Comparison of ENCODE assay signal across 9 cellular contexts in genomic region chr6:107120404-107120803, GRCh38.
"Had no signal": no experiment of that assay in that cellular context is flagged by ENCODE, and none has a peak within 500 bp of the region (broad histone marks: within the 10 kb centered on the region; RNA-seq: fewer than 3 reads in every experiment).

No MANE protein-coding gene starts in this region.

- FAIRE-seq: H54, HepG2 had no signal

- H3K27ac ChIP-seq: GM23248, HL-60 had no signal

- H3K27ac Mint-ChIP-seq: IgD-negative memory B cell had no signal

- DNase-seq: GM23248, GOT3, H9, HCEC 1CT, KG1 had no signal

- H3K4me3 Mint-ChIP-seq: H9, IgD-negative memory B cell had no signal

- H2AFZ ChIP-seq: GM23248 had no signal

- H3K9me3 Mint-ChIP-seq: H9, IgD-negative memory B cell had no signal

- H3K4me3 ChIP-seq: GM23248 had no signal

- H3K9ac ChIP-seq: GM23248 had no signal

- ATAC-seq: HepG2 had no signal

- H3K36me3 Mint-ChIP-seq: IgD-negative memory B cell had no signal
